ENCODE assay signal across 20 cellular contexts in the genomic region with DNA sequence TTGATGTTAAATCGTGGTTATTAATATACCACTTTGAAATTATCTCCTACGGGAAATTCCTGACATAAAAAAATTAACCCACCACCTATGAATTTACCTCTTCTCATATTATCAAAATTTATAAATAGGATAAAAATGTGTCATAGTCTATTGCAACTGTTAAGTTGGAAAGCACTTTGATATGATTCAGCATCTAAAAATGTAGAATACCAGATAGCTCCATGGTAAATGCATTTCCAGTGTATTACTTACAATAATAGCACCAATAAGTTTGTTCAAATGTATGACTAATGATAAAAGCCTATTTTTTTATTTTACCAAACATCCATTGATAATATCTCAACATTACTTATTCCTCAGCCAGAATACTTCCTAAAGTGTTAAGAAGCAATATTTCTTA. TPM values are rescaled to one million over a fixed set of nuclear protein-coding genes. Genes with fewer than 3 reads are reported as not detected.
"Had no signal": no experiment of that assay in that cellular context is flagged by ENCODE, and none has a peak within 500 bp of the region (broad histone marks: within the 10 kb centered on the region; RNA-seq: fewer than 3 reads in every experiment).

No MANE protein-coding gene starts in this region.

- H3K27me3 ChIP-seq: left lung, neutrophil, tibial nerve had no signal

- H3K27ac ChIP-seq: epithelial cell of prostate, left lung, neutrophil, tibial nerve had no signal

- ATAC-seq: activated CD8-positive, alpha-beta memory T cell treated with anti-CD3 and anti-CD28 coated beads, Interleukin-2, amount 10 ng/mL, durations not matched to agents 7 days and 5 days; left lung; mucosa of descending colon; naive thymus-derived CD8-positive, alpha-beta T cell; stimulated activated memory B cell treated with anti-CD40 and anti-IgM and Interleukin-4, amounts not matched to agents 10 μg/mL and 1 μg/mL and 100 μg/mL, for 72 hours had no signal

- H3K4me3 ChIP-seq: left lung, mucosa of descending colon, tibial nerve had no signal

- H3K4me1 ChIP-seq: left lung, tibial nerve had no signal

- DNase-seq: activated CD4-positive, alpha-beta T cell treated with anti-CD3 and anti-CD28 coated beads, Interleukin-2, amount 50 U/mL, for 4 hours; activated CD4-positive, CD25-positive, alpha-beta regulatory T cell treated with anti-CD3 and anti-CD28 coated beads, Interleukin-2, amount 50 U/mL, for 72 hours; activated CD8-positive, alpha-beta memory T cell treated with anti-CD3 and anti-CD28 coated beads, Interleukin-2, amount 10 ng/mL, durations not matched to agents 7 days and 5 days; activated naive CD8-positive, alpha-beta T cell treated with anti-CD3 and anti-CD28 coated beads, Interleukin-2, amount 10 ng/mL, durations not matched to agents 7 days and 5 days; activated T-cell treated with anti-CD3 and anti-CD28 coated beads, Interleukin-2, amount 50 U/mL, for 48 hours; aorta; central memory CD4-positive, alpha-beta T cell; effector memory CD4-positive, alpha-beta T cell; foreskin fibroblast; head of caudate nucleus; islet precursor cell; left lung; mucosa of descending colon; naive thymus-derived CD8-positive, alpha-beta T cell; posterior cingulate gyrus; SW 1271 had no signal

RNA-seq across cellular contexts. Expression of a gene that starts 13.6 kb away (rescaled TPM):
- total RNA-seq: activated CD8-positive, alpha-beta memory T cell treated with anti-CD3 and anti-CD28 coated beads, Interleukin-2, amount 10 ng/mL, durations not matched to agents 7 days and 5 days; activated naive CD8-positive, alpha-beta T cell treated with anti-CD3 and anti-CD28 coated beads, Interleukin-2, amount 10 ng/mL, durations not matched to agents 7 days and 5 days; naive thymus-derived CD8-positive, alpha-beta T cell had no signal
- polyA plus RNA-seq: aorta; naive thymus-derived CD8-positive, alpha-beta T cell had no signal
